10 cellular contexts compared by ENCODE assay signal in genomic region chr9:107243757-107244156, GRCh38. TPM values are rescaled to one million over a fixed set of nuclear protein-coding genes. Genes with fewer than 3 reads are reported as not detected.
DNase-seq lines count a peak whose midpoint lies in the region; ATAC-seq and TF ChIP-seq lines count a peak whose summit lies in the region.
"Had no signal": no experiment of that assay in that cellular context is flagged by ENCODE, and none has a peak within 500 bp of the region (broad histone marks: within the 10 kb centered on the region; RNA-seq: fewer than 3 reads in every experiment).

No MANE protein-coding gene starts in this region.

- ATAC-seq in HG03354 (IDR thresholded peaks at IDR 0.05; ENCODE audit: poor library complexity, severe bottlenecking, unreplicated experiment), result peak; percentile 86
- peak; percentile 68 for ATAC-seq in activated B cell treated with CpG ODN at 0.5 μM for 24 hours (ENCODE audit: low read depth)

- TF ChIP-seq CTCF in activated B cell treated with CpG ODN at 0.5 μM for 24 hours (IDR thresholded peaks at IDR 0.05), result no peak
- TF ChIP-seq CTCF in ovary (IDR thresholded peaks at IDR 0.05), result no peak

- no peak for TF ChIP-seq EP300 in ovary (IDR thresholded peaks at IDR 0.05)

- H3K9me3 Mint-ChIP-seq in activated B cell treated with CpG ODN at 0.5 μM for 24 hours, result no peaks in the 10 kb centered on the region
- H3K9me3 Mint-ChIP-seq: neural crest cell had no signal

- DNase-seq in NK-92 treated with Interleukin-12 subunit alpha and Interleukin-12 subunit beta, amount 100 ng/mL, for 24 hours (lab: John Stamatoyannopoulos, UW), result peak; percentile 12
- DNase-seq in NK-92 (lab: John Stamatoyannopoulos, UW; ENCODE audit: unreplicated experiment), result no peak
- no peak for DNase-seq in activated B cell treated with CpG ODN at 0.5 μM for 24 hours
- DNase-seq in head of caudate nucleus, result peak in 27 of 42 donors; percentile 7 to 77 (median 49)
- DNase-seq in ureter (ENCODE audit: low spot score), result peak; percentile 76
- DNase-seq in ovary, result no peak
- no peak for DNase-seq in GM19238 (ENCODE audit: insufficient read length, low spot score)

- H3K4me3 ChIP-seq in ovary, result no peak overlapping the region

- H3K27ac ChIP-seq in ovary, result no peak overlapping the region
- H3K27ac ChIP-seq: VCaP had no signal

- no peaks in the 10 kb centered on the region for H3K36me3 ChIP-seq in ovary

- H3K36me3 Mint-ChIP-seq in activated B cell treated with CpG ODN at 0.5 μM for 24 hours (ENCODE audit: low read depth), result no peaks in the 10 kb centered on the region

- H3K4me1 ChIP-seq in ovary (ENCODE audit: insufficient read depth), result no peaks in the 10 kb centered on the region

- CTCF ChIA-PET in activated B cell treated with CpG ODN at 0.5 μM for 24 hours (lab: Charles Lee), result interaction anchor here (9.7 kb wide), 1 partner anchor 96 kb away, joined by 205 read pairs; no protein-coding TSS in a partner anchor

- peaks cover 4% of the 10 kb centered on the region for H3K27me3 Mint-ChIP-seq in activated B cell treated with CpG ODN at 0.5 μM for 24 hours

- POLR2A ChIA-PET in activated B cell treated with CpG ODN at 0.5 μM for 24 hours (lab: Charles Lee), result no interaction called here

- no peaks in the 10 kb centered on the region for H3K27me3 ChIP-seq in ovary

- intact Hi-C loops in activated B cell treated with CpG ODN at 0.5 μM for 24 hours (cut with micrococcal nuclease) (loop anchor here (1.0 to 2.0 kb wide), 2 partner anchors 17 to 39 kb away; partner anchors contain the start of gene RAD23B), head of caudate nucleus (cut with DNase I) (no loop called here), ovary (cut with DNase I) (no loop called here)

- H3K4me3 Mint-ChIP-seq in activated B cell treated with CpG ODN at 0.5 μM for 24 hours, result no peak overlapping the region
- H3K4me3 Mint-ChIP-seq: neural crest cell had no signal

- H3K27ac Mint-ChIP-seq in activated B cell treated with CpG ODN at 0.5 μM for 24 hours, result no peak overlapping the region

- H3K4me1 Mint-ChIP-seq in activated B cell treated with CpG ODN at 0.5 μM for 24 hours, result peaks cover 18% of the 10 kb centered on the region

- 69 to 90% (median 78%) methylated on average over 5 of the region's 5 CpGs for WGBS in ovary, 3 donors

- no peaks in the 10 kb centered on the region for H3K9me3 ChIP-seq in ovary

- TF ChIP-seq POLR2A in ovary (IDR thresholded peaks at IDR 0.05), result no peak

RNA-seq across cellular contexts. Expression of gene RAD23B, which starts 39.3 kb away (rescaled TPM):
- total RNA-seq in activated B cell treated with CpG ODN at 0.5 μM for 24 hours (75.3 and 82.6 TPM in 2 replicates), ureter (132 TPM), ovary (100 to 1,000 TPM in 1 of 7 donors, 10 to 100 TPM in 6; 48.9 to 101 (median 89.5) TPM)
- 10 to 100 TPM; 42.8 to 80.1 TPM for polyA plus RNA-seq in ovary

Comparison
In these comparisons a context has a peak if more than half of its experiments do, and no peak if none do; other contexts are left out.
1. DNase-seq: peak in NK-92 treated with Interleukin-12 subunit alpha and Interleukin-12 subunit beta, amount 100 ng/mL, for 24 hours (single experiment), head of caudate nucleus (27 of 42) and ureter (single experiment); none in NK-92 (single experiment), activated B cell treated with CpG ODN at 0.5 μM for 24 hours (single experiment), ovary (0 of 5) and GM19238 (single experiment).